9 cellular contexts compared by ENCODE assay signal in genomic region chr17:18746551-18746950, GRCh38. TPM values are rescaled to one million over a fixed set of nuclear protein-coding genes. Genes with fewer than 3 reads are reported as not detected.
A peak's percentile ranks its signal among the peaks of the same experiment; 100 is the strongest.
DNase-seq lines count a peak whose midpoint lies in the region; TF ChIP-seq lines count a peak whose summit lies in the region.
"Not testable (repeated sequence)": the region's sequence is repeated elsewhere in the genome, so short reads cannot be mapped to it uniquely, and the experiment has no call there.
"Had no signal": no experiment of that assay in that cellular context is flagged by ENCODE, and none has a peak within 500 bp of the region (broad histone marks: within the 10 kb centered on the region; RNA-seq: fewer than 3 reads in every experiment).

No MANE protein-coding gene starts in this region.

- not testable (repeated sequence) for H4K8ac ChIP-seq in mesenchymal stem cell (ENCODE audit: low read length)

- H3K14ac ChIP-seq in mesenchymal stem cell (ENCODE audit: low read length in 2 of 2), result not testable (repeated sequence)

- H2AFZ ChIP-seq in mesenchymal stem cell (ENCODE audit: low read depth, low read length), result not testable (repeated sequence)

- H2BK5ac ChIP-seq in mesenchymal stem cell (ENCODE audit: low read depth, low read length, poor library complexity, severe bottlenecking), result not testable (repeated sequence)

- H3K4me1 ChIP-seq in mesenchymal stem cell (ENCODE audit: control insufficient read depth, insufficient read depth, low read depth, low read length), result not testable (repeated sequence)

- H2AK5ac ChIP-seq in mesenchymal stem cell (ENCODE audit: low read length, severe bottlenecking), result not testable (repeated sequence)

- H3K4me1 Mint-ChIP-seq in nephron, result not testable (repeated sequence)

- WGBS in mesenchymal stem cell, result no CpG with 5 or more reads among the region's 3 CpGs

- H3K27me3 ChIP-seq in mesenchymal stem cell (ENCODE audit: control insufficient read depth in 1 of 2, insufficient read depth in 1 of 2, low read length in 2 of 2), result not testable (repeated sequence)

- H3K4me2 ChIP-seq in mesenchymal stem cell (ENCODE audit: low read length, poor library complexity, severe bottlenecking), result not testable (repeated sequence)

- not testable (repeated sequence) for H2BK120ac ChIP-seq in mesenchymal stem cell (ENCODE audit: low read depth, low read length)

- not testable (repeated sequence) for H2BK15ac ChIP-seq in mesenchymal stem cell (ENCODE audit: low read depth, poor library complexity, severe bottlenecking)

- H3K9me3 ChIP-seq in mesenchymal stem cell (ENCODE audit: control insufficient read depth, low read length), result not testable (repeated sequence)

- H3K23ac ChIP-seq in mesenchymal stem cell (ENCODE audit: low read length in 2 of 2), result not testable (repeated sequence)

- H3K27ac ChIP-seq in mesenchymal stem cell (ENCODE audit: low read length, poor library complexity, severe bottlenecking), result not testable (repeated sequence)

- not testable (repeated sequence) for H3K4me3 Mint-ChIP-seq in nephron

- H3K36me3 ChIP-seq in mesenchymal stem cell (ENCODE audit: control insufficient read depth in 1 of 2, insufficient read depth in 2 of 2, low read depth in 1 of 2, low read length in 2 of 2), result not testable (repeated sequence)

- H3K79me1 ChIP-seq in mesenchymal stem cell (replicated peaks; ENCODE audit: low read length, poor library complexity, severe bottlenecking), result not testable (repeated sequence)

- H3K27me3 Mint-ChIP-seq in nephron (ENCODE audit: low read depth), result not testable (repeated sequence)

- H3K4me3 ChIP-seq in mesenchymal stem cell (ENCODE audit: insufficient read depth in 1 of 2, low read depth in 1 of 2, low read length in 2 of 2), result not testable (repeated sequence)

- TF ChIP-seq CTCF in nephron (IDR thresholded peaks at IDR 0.05; ENCODE audit: unreplicated experiment in 3 of 3), result not testable (repeated sequence)

- not testable (repeated sequence) for H3K9ac ChIP-seq in mesenchymal stem cell (ENCODE audit: low read length)

- H3K18ac ChIP-seq in mesenchymal stem cell (ENCODE audit: low read depth in 1 of 2, low read length in 2 of 2), result not testable (repeated sequence)

- not testable (repeated sequence) for H3K9me3 Mint-ChIP-seq in nephron

- peak overlapping the region in 1 of 2 experiments; percentile 42 for H2BK12ac ChIP-seq in mesenchymal stem cell (ENCODE audit: low read length in 2 of 2)

- H3K27ac Mint-ChIP-seq in nephron, result peak overlapping the region in 2 of 3 experiments; percentile 3 to 69

- peak; percentile 50 for DNase-seq in DMS53 (lab: John Stamatoyannopoulos, UW)
- DNase-seq in HuH-7.5 (ENCODE audit: low spot score), result peak; percentile 23
- peak; percentile 12 for DNase-seq in left kidney (ENCODE audit: low read depth, low spot score)
- peak; percentile 10 for DNase-seq in mesenchymal stem cell

- H3K4ac ChIP-seq in mesenchymal stem cell (ENCODE audit: low read depth in 1 of 2, low read length in 2 of 2), result not testable (repeated sequence)

- not testable (repeated sequence) for H3K36me3 Mint-ChIP-seq in nephron (ENCODE audit: low read depth)

- not testable (repeated sequence) for H4K91ac ChIP-seq in mesenchymal stem cell (ENCODE audit: low read length)

RNA-seq across cellular contexts. Expression of gene FBXW10, which starts 2.7 kb away (rescaled TPM):
- polyA plus RNA-seq in mesenchymal stem cell (2013, experiment 1 of 2), result 0.01 TPM
- polyA plus RNA-seq in mesenchymal stem cell (2013, experiment 2 of 2), result 0.03 TPM
- polyA plus RNA-seq: CD14-positive monocyte; CD4-positive, alpha-beta memory T cell; CD4-positive, CD25-positive, alpha-beta regulatory T cell; CD8-positive, alpha-beta memory T cell had no signal

RNA-seq across cellular contexts. Expression of gene TVP23B, which starts 34.4 kb away (rescaled TPM):
- polyA plus RNA-seq in mesenchymal stem cell (2013, experiment 1 of 2), result 26.1 TPM
- polyA plus RNA-seq in mesenchymal stem cell (2013, experiment 2 of 2), result 27.1 TPM
